12 cellular contexts compared by ENCODE assay signal in genomic region chr3:46662771-46663551, GRCh38. TPM values are rescaled to one million over a fixed set of nuclear protein-coding genes. Genes with fewer than 3 reads are reported as not detected.
A peak's percentile ranks its signal among the peaks of the same experiment; 100 is the strongest.
DNase-seq lines count a peak whose midpoint lies in the region; ATAC-seq, FAIRE-seq and TF ChIP-seq lines count a peak whose summit lies in the region.
"Had no signal": no experiment of that assay in that cellular context is flagged by ENCODE, and none has a peak within 500 bp of the region (broad histone marks: within the 10 kb centered on the region; RNA-seq: fewer than 3 reads in every experiment).

No MANE protein-coding gene starts in this region.

- H3K4me1 ChIP-seq in heart right ventricle (peaks cover 17 to 75% (median 53%) of the 10 kb centered on the region in 9 donors), right lobe of liver (peaks cover 0 to 20% (median 9%) of the 10 kb centered on the region in 4 donors), small intestine (ENCODE audit: control insufficient read depth in 2 of 2, insufficient read depth in 1 of 2, low read depth in 1 of 2, low read length in 1 of 2) (no peaks in the 10 kb centered on the region)

- H3K27me3 Mint-ChIP-seq in brain: peaks cover 5% of the 10 kb centered on the region
- H3K27me3 Mint-ChIP-seq in type B pancreatic cell: peaks cover 3% of the 10 kb centered on the region
- H3K27me3 Mint-ChIP-seq in immature natural killer cell (ENCODE audit: low read depth in 3 of 3): peaks cover 0 to 10% (median 9%) of the 10 kb centered on the region in 3 donors

- H3K4me3 ChIP-seq in heart right ventricle (no peak overlapping the region), right lobe of liver (no peak overlapping the region), small intestine (ENCODE audit: low read depth in 1 of 2, low read length in 2 of 2) (no peak overlapping the region)
- H3K4me3 ChIP-seq: tibial artery had no signal

- no peaks in the 10 kb centered on the region for H3K27me3 ChIP-seq in heart right ventricle
- no peaks in the 10 kb centered on the region for H3K27me3 ChIP-seq in right lobe of liver
- H3K27me3 ChIP-seq in small intestine (ENCODE audit: control insufficient read depth in 2 of 2, insufficient read depth in 2 of 2, low read length in 2 of 2): no peaks in the 10 kb centered on the region

- H3K27ac Mint-ChIP-seq in brain (peak overlapping the region; percentile 15 to 97 (median 67)), type B pancreatic cell (peak overlapping the region; percentile 16), immature natural killer cell (no peak overlapping the region)

- H3K27ac ChIP-seq in heart right ventricle (peak overlapping the region in 7 of 10 donors; percentile 72 to 90 (median 80)), right lobe of liver (no peak overlapping the region), small intestine (ENCODE audit: low read depth in 1 of 2, low read length in 1 of 2) (no peak overlapping the region)
- H3K27ac ChIP-seq: tibial artery had no signal

- TF ChIP-seq POLR2A in right lobe of liver (IDR thresholded peaks at IDR 0.05): no peak

- DNase-seq in heart right ventricle (peak in 1 of 2 donors; percentile 24), cardiac septum (ENCODE audit: low spot score) (no peak), right lobe of liver (peak; percentile 37 to 83 (median 53)), type B pancreatic cell (ENCODE audit: extremely low spot score, unreplicated experiment) (no peak), immature natural killer cell (no peak), small intestine (no peak)
- DNase-seq: NCI-H1694 treated with DMSO at 0.1 percent for 48 hours; stimulated activated CD4-positive, alpha-beta T cell treated with anti-CD3 and anti-CD28 coated beads, Interleukin-15, amount 100 ng/mL, for 24 hours; tibial artery had no signal

- ATAC-seq in heart right ventricle (no peak), right lobe of liver (peak in 1 of 4 donors; percentile 50), HG02759 (IDR thresholded peaks at IDR 0.05; ENCODE audit: unreplicated experiment) (no peak)

- H3K9me3 ChIP-seq in heart right ventricle (no peaks in the 10 kb centered on the region), right lobe of liver (no peaks in the 10 kb centered on the region), small intestine (ENCODE audit: control insufficient read depth, low read depth) (no peaks in the 10 kb centered on the region)
- H3K9me3 ChIP-seq: tibial artery had no signal

- 56 to 68% methylated on average over 17 of the region's 17 CpGs for WGBS in heart right ventricle, 2 donors
- 26% methylated on average over 8 of the region's 17 CpGs for WGBS in right lobe of liver (ENCODE audit: insufficient coverage, low coverage, low lambda C conversion rate, missing lambda C conversion rate)
- WGBS in small intestine, 3 donors: 56 to 63% (median 57%) methylated on average over 17 of the region's 17 CpGs

- no peaks in the 10 kb centered on the region for H3K36me3 ChIP-seq in heart right ventricle
- no peaks in the 10 kb centered on the region for H3K36me3 ChIP-seq in right lobe of liver
- H3K36me3 ChIP-seq in small intestine (ENCODE audit: control insufficient read depth in 2 of 2, insufficient read depth in 2 of 2, low read length in 2 of 2): no peaks in the 10 kb centered on the region
- H3K36me3 ChIP-seq: tibial artery had no signal

- no peaks in the 10 kb centered on the region for H3K36me3 Mint-ChIP-seq in brain
- no peaks in the 10 kb centered on the region for H3K36me3 Mint-ChIP-seq in type B pancreatic cell
- no peaks in the 10 kb centered on the region for H3K36me3 Mint-ChIP-seq in immature natural killer cell

- intact Hi-C loops in heart right ventricle (cut with DNase I) (loop anchor here in 3 of 10 donors (5.0 to 10.0 kb wide), 3 partner anchors 34 to 234 kb away; partner anchors contain the start of gene LRRC2 (in 2 of the 3)), cardiac septum (cut with DNase I) (no loop called here), right lobe of liver (cut with DNase I) (no loop called here)

- TF ChIP-seq CTCF in heart right ventricle (IDR thresholded peaks at IDR 0.05): no peak
- no peak for TF ChIP-seq CTCF in brain (conservative IDR thresholded peaks at IDR 0.05)
- no peak for TF ChIP-seq CTCF in right lobe of liver (IDR thresholded peaks at IDR 0.05)
- TF ChIP-seq CTCF in type B pancreatic cell (conservative IDR thresholded peaks at IDR 0.05): no peak

- H3K4me1 Mint-ChIP-seq in brain (peaks cover 62% of the 10 kb centered on the region), type B pancreatic cell (ENCODE audit: unreplicated experiment) (peaks cover 40% of the 10 kb centered on the region), immature natural killer cell (no peaks in the 10 kb centered on the region)

- FAIRE-seq in small intestine (lab: Jason Lieb, UNC): no peak

- H3K4me3 Mint-ChIP-seq in brain (peak overlapping the region in 3 of 5 experiments; percentile 11 to 50 (median 44)), type B pancreatic cell (peak overlapping the region; percentile 61), immature natural killer cell (no peak overlapping the region)

- H3K9me3 Mint-ChIP-seq in brain (no peaks in the 10 kb centered on the region), type B pancreatic cell (no peaks in the 10 kb centered on the region), immature natural killer cell (no peaks in the 10 kb centered on the region)

RNA-seq across cellular contexts. Expression of gene ALS2CL, which starts 30.5 kb away (rescaled TPM):
- total RNA-seq in heart right ventricle: 10 to 100 TPM; 16.3 to 41.6 (median 21.6) TPM
- polyA plus RNA-seq in heart right ventricle: 100 to 1,000 TPM in 1 of 2 donors, 10 to 100 TPM in 1; 15.6 to 102 TPM
- total RNA-seq in cardiac septum: 32.5 TPM
- polyA plus RNA-seq in brain (ENCODE audit: insufficient read depth, low read depth, low replicate concordance): 0.39 TPM
- total RNA-seq in right lobe of liver: 10 to 100 TPM; 12.3 to 19.1 (median 15.9) TPM
- 31.7 and 70.8 TPM in 2 replicates for total RNA-seq in type B pancreatic cell (ENCODE audit: low replicate concordance)
- polyA plus RNA-seq in immature natural killer cell: not detected
- polyA plus RNA-seq in small intestine: 10 to 100 TPM; 11.8 to 100.0 (median 58.6) TPM

RNA-seq across cellular contexts. Expression of gene TMIE, which starts 38.2 kb away (rescaled TPM):
- 1 to 10 TPM in 1 of 10 donors, under 1 TPM in 8, not detected in 1; 0.21 to 1.1 (median 0.48) TPM for total RNA-seq in heart right ventricle
- polyA plus RNA-seq in heart right ventricle: 1 to 10 TPM in 1 of 2 donors, under 1 TPM in 1; 0.39 to 1.2 TPM
- 0.51 TPM for total RNA-seq in cardiac septum
- polyA plus RNA-seq in brain (ENCODE audit: insufficient read depth, low read depth, low replicate concordance): 2.1 TPM
- total RNA-seq in right lobe of liver: under 1 TPM; 0.21 to 0.79 (median 0.34) TPM
- 0.48 and 0.62 TPM in 2 replicates for total RNA-seq in type B pancreatic cell (ENCODE audit: low replicate concordance)
- polyA plus RNA-seq in immature natural killer cell: not detected
- under 1 TPM in 1 of 3 donors, not detected in 2; 0.70 TPM for polyA plus RNA-seq in small intestine

RNA-seq across cellular contexts. Expression of gene FAM240A, which starts 50.6 kb away (rescaled TPM):
- total RNA-seq in heart right ventricle (under 1 TPM in 1 of 10 donors, not detected in 9; 0.19 TPM), cardiac septum (not detected), right lobe of liver (not detected), type B pancreatic cell (ENCODE audit: low replicate concordance) (not detected in 2 replicates)
- polyA plus RNA-seq in heart right ventricle (not detected), brain (ENCODE audit: insufficient read depth, low read depth, low replicate concordance) (not detected), immature natural killer cell (not detected), small intestine (not detected)
- polyA plus RNA-seq: adipose tissue had no signal

RNA-seq across cellular contexts. Expression of gene PRSS50, which starts 54.7 kb away (rescaled TPM):
- under 1 TPM in 8 of 10 donors, not detected in 2; 0.09 to 0.37 (median 0.25) TPM for total RNA-seq in heart right ventricle
- polyA plus RNA-seq in heart right ventricle: under 1 TPM; 0.43 to 0.88 TPM
- total RNA-seq in cardiac septum: 0.78 TPM
- not detected for polyA plus RNA-seq in brain (ENCODE audit: insufficient read depth, low read depth, low replicate concordance)
- total RNA-seq in right lobe of liver: under 1 TPM in 4 of 6 experiments, not detected in 2; 0.07 to 0.42 (median 0.13) TPM
- 1.1 and 1.2 TPM in 2 replicates for total RNA-seq in type B pancreatic cell (ENCODE audit: low replicate concordance)
- polyA plus RNA-seq in immature natural killer cell: not detected
- under 1 TPM in 1 of 3 donors, not detected in 2; 0.01 TPM for polyA plus RNA-seq in small intestine

Comparison
In these comparisons a context has a peak if more than half of its experiments do, and no peak if none do; other contexts are left out.
1. DNase-seq: peak in right lobe of liver (3 of 3); none in cardiac septum (single experiment), type B pancreatic cell (single experiment), immature natural killer cell (0 of 3) and small intestine (single experiment).
2. H3K27ac ChIP-seq: peak in heart right ventricle (7 of 10); none in right lobe of liver (0 of 3) and small intestine (0 of 2).
3. H3K27ac Mint-ChIP-seq: peak in brain (5 of 5) and type B pancreatic cell (single experiment); none in immature natural killer cell (0 of 6).
4. H3K4me3 Mint-ChIP-seq: peak in brain (3 of 5) and type B pancreatic cell (single experiment); none in immature natural killer cell (0 of 5).